7 cellular contexts compared by ENCODE assay signal in the genomic region with DNA sequence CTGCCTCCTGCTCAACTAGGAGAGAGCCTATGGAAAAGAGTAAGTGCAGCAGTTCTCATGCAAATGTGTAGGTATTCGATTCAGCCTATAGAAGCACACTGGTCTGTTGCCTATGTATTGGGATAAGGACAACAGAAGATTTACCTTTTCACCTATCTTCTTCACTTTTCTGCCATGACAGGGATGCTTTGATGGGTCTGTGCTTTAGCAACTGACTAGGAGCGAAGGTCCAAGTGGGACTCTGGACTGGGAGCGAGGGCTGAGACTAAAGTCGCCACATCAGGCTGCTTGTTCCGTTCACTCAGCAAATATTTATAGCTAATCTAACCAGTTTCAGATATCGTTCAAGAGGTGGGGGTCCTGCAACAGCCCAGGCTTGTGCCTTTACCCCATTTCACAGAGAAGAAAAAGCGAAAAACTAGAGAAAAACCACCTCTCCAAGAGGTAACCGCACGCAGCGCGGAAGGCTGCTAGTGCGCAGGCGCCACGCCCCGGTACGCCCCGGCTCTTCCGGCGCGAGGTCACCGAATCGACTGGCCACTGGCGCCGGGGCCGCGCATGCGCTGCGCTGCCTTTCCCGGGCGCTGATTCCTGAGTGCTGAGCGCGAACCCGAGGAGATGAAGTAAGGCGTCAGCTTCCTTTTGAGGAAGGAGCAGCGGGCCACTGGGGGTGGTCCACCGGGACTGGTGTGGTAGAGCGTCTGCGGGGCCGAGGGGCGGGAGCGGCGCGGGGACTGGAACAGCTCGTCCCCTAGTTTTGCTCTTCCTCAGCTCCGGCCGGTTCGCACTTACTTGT. TPM values are rescaled to one million over a fixed set of nuclear protein-coding genes. Genes with fewer than 3 reads are reported as not detected.
A peak's percentile ranks its signal among the peaks of the same experiment; 100 is the strongest.
DNase-seq lines count a peak whose midpoint lies in the region; ATAC-seq, FAIRE-seq and TF ChIP-seq lines count a peak whose summit lies in the region.

Gene RBMX2 (plus strand): TSS at position 573 of the 796 bp plus-strand sequence. CDS start 46 bp downstream, at position 619.

- peak; percentile 91 for ATAC-seq in HG02938 (IDR thresholded peaks at IDR 0.05; ENCODE audit: unreplicated experiment)

- no peaks in the 10 kb centered on the region for H3K9me3 ChIP-seq in hepatocyte (ENCODE audit: low read depth)

- FAIRE-seq in GM18507 (lab: Jason Lieb, UNC) = peak; percentile 93

- H3K79me2 ChIP-seq in hepatocyte = peaks cover 9% of the 10 kb centered on the region

- DNase-seq in GM18507 (ENCODE audit: extremely low spot score, insufficient read length, low read depth) (peak; percentile 78), NCI-H1694 treated with DMSO at 0.1 percent for 48 hours (lab: John Stamatoyannopoulos, UW) (peak; percentile 59), T1000 (lab: John Stamatoyannopoulos, UW) (peak; percentile 18), astrocyte of the hippocampus (ENCODE audit: low read depth, low spot score) (peak; percentile 84), hepatocyte (ENCODE audit: low spot score) (peak; percentile 90), retinal pigment epithelial cell (ENCODE audit: low read depth) (peak; percentile 17)

- no peaks in the 10 kb centered on the region for H3K36me3 ChIP-seq in hepatocyte (replicated peaks; ENCODE audit: insufficient read depth, low read depth)

- no peak for TF ChIP-seq CTCF in hepatocyte (IDR thresholded peaks at IDR 0.05; ENCODE audit: poor library complexity)
- no peak for TF ChIP-seq CTCF in retinal pigment epithelial cell (conservative IDR thresholded peaks at IDR 0.05; ENCODE audit: low read depth, low read length)

- H3K4me3 ChIP-seq in hepatocyte (peak within 1 kb of the TSS; percentile 39), retinal pigment epithelial cell (ENCODE audit: low read length) (peak within 1 kb of the TSS; percentile 80)

- 50% methylated on average over 47 of the region's 47 CpGs for WGBS in hepatocyte (ENCODE audit: low lambda C conversion rate, missing lambda C conversion rate)

- H3K27ac ChIP-seq in hepatocyte = peak within 1 kb of the TSS; percentile 38

- H3K27me3 ChIP-seq in hepatocyte = no peaks in the 10 kb centered on the region

- H3K4me1 ChIP-seq in hepatocyte (ENCODE audit: insufficient read depth) = peaks cover 3% of the 10 kb centered on the region

- H3K9me2 ChIP-seq in hepatocyte (replicated peaks; ENCODE audit: insufficient read depth) = no peaks in the 10 kb centered on the region

- H3K4me2 ChIP-seq in hepatocyte = peak within 1 kb of the TSS; percentile 79

- no peaks in the 10 kb centered on the region for H4K20me1 ChIP-seq in hepatocyte (ENCODE audit: insufficient read depth, poor library complexity, severe bottlenecking)

- H2AFZ ChIP-seq in hepatocyte = peak within 1 kb of the TSS; percentile 61

RNA-seq across cellular contexts. Expression of gene RBMX2, which starts in this region (rescaled TPM):
- total RNA-seq in hepatocyte = 12.8 and 17.8 TPM in 2 replicates
- polyA plus RNA-seq in hepatocyte = 15.3 and 16.0 TPM in 2 replicates

Comparison
In these comparisons a context has a peak if more than half of its experiments do, and no peak if none do; other contexts are left out.
1. Peak in every context shown above with its lines: DNase-seq, ATAC-seq, H3K4me3 ChIP-seq and H3K27ac ChIP-seq.
2. DNase-seq: peak in every context shown above with its lines; median percentile 90 in hepatocyte; 84 in astrocyte of the hippocampus; 78 in GM18507; 59 in NCI-H1694 treated with DMSO at 0.1 percent for 48 hours; 18 in T1000; 17 in retinal pigment epithelial cell.